Comparison of ENCODE assay signal across 23 cellular contexts in the genomic region with DNA sequence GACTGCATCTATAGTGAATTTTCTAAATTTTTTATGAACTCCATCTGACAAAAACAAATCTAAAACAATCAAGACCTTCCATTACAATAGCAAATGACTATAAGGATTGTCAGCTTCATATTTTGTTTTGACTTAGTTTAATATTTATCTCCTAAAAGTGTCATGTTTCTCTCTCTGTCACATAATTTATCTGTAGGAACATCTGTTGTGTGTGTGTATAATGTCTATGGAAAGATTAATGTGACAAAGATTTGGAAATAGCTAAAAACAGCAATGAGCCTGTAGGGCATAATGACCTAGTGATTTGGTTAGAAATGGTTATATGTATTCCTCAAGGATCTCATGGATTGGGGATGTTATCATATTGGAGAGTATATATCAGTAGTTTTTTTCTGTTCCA.
"Had no signal": no experiment of that assay in that cellular context is flagged by ENCODE, and none has a peak within 500 bp of the region (broad histone marks: within the 10 kb centered on the region; RNA-seq: fewer than 3 reads in every experiment).

No MANE protein-coding gene starts in this region.

- DNase-seq: activated CD4-positive, alpha-beta T cell treated with anti-CD3 and anti-CD28 coated beads, Interleukin-2, amount 10 ng/mL, durations not matched to agents 7 days and 5 days; activated CD8-positive, alpha-beta memory T cell treated with anti-CD3 and anti-CD28 coated beads, Interleukin-2, amount 10 ng/mL, durations not matched to agents 7 days and 5 days; activated CD8-positive, alpha-beta T cell treated with anti-CD3 and anti-CD28 coated beads for 36 hours; activated gamma-delta T cell; activated naive CD4-positive, alpha-beta T cell treated with anti-CD3 and anti-CD28 coated beads, Interleukin-2, amount 50 U/mL, for 16 hours; activated naive CD8-positive, alpha-beta T cell treated with anti-CD3 and anti-CD28 coated beads, Interleukin-2, amount 50 U/mL, for 24 hours; aorta; brain microvascular endothelial cell; caudate nucleus; dermis blood vessel endothelial cell; effector CD8-positive, alpha-beta T cell; glutamatergic neuron; left ventricle myocardium inferior; mammary epithelial cell; natural killer cell; ovary; right cardiac atrium; stimulated activated CD4-positive, alpha-beta T cell treated with anti-CD3 and anti-CD28 coated beads, Interleukin-12 subunit alpha, Interleukin-12 subunit beta, amount 100 ng/mL, for 4 hours; stimulated activated CD4-positive, alpha-beta T cell treated with anti-CD3 and anti-CD28 coated beads, Interleukin-4, amount 100 ng/mL, for 4 hours; stimulated activated naive CD8-positive, alpha-beta T cell treated with anti-CD3 and anti-CD28 coated beads, Interleukin-15, Interleukin-2, amounts not matched to agents 100 U/mL and 50 U/mL, for 24 hours; T-helper 2 cell; upper lobe of left lung had no signal

- H3K4me3 ChIP-seq: hepatocyte, left ventricle myocardium inferior, ovary, upper lobe of left lung had no signal

- ATAC-seq: activated CD8-positive, alpha-beta memory T cell treated with anti-CD3 and anti-CD28 coated beads, Interleukin-2, amount 10 ng/mL, durations not matched to agents 7 days and 5 days; activated CD8-positive, alpha-beta T cell treated with anti-CD3 and anti-CD28 coated beads for 36 hours; activated naive CD8-positive, alpha-beta T cell treated with anti-CD3 and anti-CD28 coated beads, Interleukin-2, amount 50 U/mL, for 24 hours; natural killer cell; right cardiac atrium; stimulated activated naive CD8-positive, alpha-beta T cell treated with anti-CD3 and anti-CD28 coated beads, Interleukin-15, Interleukin-2, amounts not matched to agents 100 U/mL and 50 U/mL, for 24 hours had no signal
